In the genomic region with DNA sequence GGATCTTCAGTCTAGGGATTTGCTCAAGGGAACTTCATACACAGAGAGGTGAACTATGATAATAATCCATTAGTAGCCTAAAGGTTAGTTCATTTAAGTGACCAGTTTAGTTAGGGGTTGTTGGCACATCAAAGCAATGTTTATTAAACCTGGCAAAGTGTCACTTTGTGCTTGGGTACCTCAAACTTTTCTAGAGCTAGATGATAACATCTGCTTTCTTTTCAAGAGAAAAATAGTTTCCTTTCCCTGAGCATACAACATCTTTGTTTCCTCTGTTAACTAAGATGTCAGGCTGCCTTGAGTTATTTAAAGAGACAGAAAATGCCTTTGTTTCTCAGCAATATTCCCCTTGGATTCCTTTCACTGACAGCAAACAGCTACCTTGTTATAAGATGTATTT, we compare ENCODE assay signal across 1 cellular context.
TF ChIP-seq lines count a peak whose summit lies in the region.

No MANE protein-coding gene starts in this region.

TF ChIP-seq in HepG2, 621 proteins besides CTCF, POLR2A, EP300 and RAD21 (continued from another document):
- TF ChIP-seq, protein P1, sequence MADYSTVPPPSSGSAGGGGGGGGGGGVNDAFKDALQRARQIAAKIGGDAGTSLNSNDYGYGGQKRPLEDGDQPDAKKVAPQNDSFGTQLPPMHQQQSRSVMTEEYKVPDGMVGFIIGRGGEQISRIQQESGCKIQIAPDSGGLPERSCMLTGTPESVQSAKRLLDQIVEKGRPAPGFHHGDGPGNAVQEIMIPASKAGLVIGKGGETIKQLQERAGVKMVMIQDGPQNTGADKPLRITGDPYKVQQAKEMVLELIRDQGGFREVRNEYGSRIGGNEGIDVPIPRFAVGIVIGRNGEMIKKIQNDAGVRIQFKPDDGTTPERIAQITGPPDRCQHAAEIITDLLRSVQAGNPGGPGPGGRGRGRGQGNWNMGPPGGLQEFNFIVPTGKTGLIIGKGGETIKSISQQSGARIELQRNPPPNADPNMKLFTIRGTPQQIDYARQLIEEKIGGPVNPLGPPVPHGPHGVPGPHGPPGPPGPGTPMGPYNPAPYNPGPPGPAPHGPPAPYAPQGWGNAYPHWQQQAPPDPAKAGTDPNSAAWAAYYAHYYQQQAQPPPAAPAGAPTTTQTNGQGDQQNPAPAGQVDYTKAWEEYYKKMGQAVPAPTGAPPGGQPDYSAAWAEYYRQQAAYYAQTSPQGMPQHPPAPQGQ (CRISPR knock-in tag; IDR thresholded peaks at IDR 0.05; ENCODE audit: borderline replicate concordance): no peak
- TF ChIP-seq, protein P2, sequence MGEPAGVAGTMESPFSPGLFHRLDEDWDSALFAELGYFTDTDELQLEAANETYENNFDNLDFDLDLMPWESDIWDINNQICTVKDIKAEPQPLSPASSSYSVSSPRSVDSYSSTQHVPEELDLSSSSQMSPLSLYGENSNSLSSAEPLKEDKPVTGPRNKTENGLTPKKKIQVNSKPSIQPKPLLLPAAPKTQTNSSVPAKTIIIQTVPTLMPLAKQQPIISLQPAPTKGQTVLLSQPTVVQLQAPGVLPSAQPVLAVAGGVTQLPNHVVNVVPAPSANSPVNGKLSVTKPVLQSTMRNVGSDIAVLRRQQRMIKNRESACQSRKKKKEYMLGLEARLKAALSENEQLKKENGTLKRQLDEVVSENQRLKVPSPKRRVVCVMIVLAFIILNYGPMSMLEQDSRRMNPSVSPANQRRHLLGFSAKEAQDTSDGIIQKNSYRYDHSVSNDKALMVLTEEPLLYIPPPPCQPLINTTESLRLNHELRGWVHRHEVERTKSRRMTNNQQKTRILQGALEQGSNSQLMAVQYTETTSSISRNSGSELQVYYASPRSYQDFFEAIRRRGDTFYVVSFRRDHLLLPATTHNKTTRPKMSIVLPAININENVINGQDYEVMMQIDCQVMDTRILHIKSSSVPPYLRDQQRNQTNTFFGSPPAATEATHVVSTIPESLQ (CRISPR knock-in tag; conservative IDR thresholded peaks at IDR 0.05): no peak
- TF ChIP-seq RFX1 (IDR thresholded peaks at IDR 0.05): no peak
- no peak for TF ChIP-seq CREB1 (IDR thresholded peaks at IDR 0.05)
- TF ChIP-seq CREB1 (CRISPR knock-in tag; IDR thresholded peaks at IDR 0.05): no peak
- TF ChIP-seq U2AF1 (optimal IDR thresholded peaks at IDR 0.05; ENCODE audit: low read depth, low read length): no peak
- TF ChIP-seq, protein P3, sequence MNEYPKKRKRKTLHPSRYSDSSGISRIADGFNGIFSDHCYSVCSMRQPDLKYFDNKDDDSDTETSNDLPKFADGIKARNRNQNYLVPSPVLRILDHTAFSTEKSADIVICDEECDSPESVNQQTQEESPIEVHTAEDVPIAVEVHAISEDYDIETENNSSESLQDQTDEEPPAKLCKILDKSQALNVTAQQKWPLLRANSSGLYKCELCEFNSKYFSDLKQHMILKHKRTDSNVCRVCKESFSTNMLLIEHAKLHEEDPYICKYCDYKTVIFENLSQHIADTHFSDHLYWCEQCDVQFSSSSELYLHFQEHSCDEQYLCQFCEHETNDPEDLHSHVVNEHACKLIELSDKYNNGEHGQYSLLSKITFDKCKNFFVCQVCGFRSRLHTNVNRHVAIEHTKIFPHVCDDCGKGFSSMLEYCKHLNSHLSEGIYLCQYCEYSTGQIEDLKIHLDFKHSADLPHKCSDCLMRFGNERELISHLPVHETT (CRISPR knock-in tag; conservative IDR thresholded peaks at IDR 0.05): no peak
- TF ChIP-seq DNMT1 (CRISPR knock-in tag; IDR thresholded peaks at IDR 0.05): no peak
- TF ChIP-seq, protein P4, sequence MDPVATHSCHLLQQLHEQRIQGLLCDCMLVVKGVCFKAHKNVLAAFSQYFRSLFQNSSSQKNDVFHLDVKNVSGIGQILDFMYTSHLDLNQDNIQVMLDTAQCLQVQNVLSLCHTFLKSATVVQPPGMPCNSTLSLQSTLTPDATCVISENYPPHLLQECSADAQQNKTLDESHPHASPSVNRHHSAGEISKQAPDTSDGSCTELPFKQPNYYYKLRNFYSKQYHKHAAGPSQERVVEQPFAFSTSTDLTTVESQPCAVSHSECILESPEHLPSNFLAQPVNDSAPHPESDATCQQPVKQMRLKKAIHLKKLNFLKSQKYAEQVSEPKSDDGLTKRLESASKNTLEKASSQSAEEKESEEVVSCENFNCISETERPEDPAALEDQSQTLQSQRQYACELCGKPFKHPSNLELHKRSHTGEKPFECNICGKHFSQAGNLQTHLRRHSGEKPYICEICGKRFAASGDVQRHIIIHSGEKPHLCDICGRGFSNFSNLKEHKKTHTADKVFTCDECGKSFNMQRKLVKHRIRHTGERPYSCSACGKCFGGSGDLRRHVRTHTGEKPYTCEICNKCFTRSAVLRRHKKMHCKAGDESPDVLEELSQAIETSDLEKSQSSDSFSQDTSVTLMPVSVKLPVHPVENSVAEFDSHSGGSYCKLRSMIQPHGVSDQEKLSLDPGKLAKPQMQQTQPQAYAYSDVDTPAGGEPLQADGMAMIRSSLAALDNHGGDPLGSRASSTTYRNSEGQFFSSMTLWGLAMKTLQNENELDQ (CRISPR knock-in tag; IDR thresholded peaks at IDR 0.05; ENCODE audit: borderline replicate concordance): no peak
- TF ChIP-seq, protein P5, sequence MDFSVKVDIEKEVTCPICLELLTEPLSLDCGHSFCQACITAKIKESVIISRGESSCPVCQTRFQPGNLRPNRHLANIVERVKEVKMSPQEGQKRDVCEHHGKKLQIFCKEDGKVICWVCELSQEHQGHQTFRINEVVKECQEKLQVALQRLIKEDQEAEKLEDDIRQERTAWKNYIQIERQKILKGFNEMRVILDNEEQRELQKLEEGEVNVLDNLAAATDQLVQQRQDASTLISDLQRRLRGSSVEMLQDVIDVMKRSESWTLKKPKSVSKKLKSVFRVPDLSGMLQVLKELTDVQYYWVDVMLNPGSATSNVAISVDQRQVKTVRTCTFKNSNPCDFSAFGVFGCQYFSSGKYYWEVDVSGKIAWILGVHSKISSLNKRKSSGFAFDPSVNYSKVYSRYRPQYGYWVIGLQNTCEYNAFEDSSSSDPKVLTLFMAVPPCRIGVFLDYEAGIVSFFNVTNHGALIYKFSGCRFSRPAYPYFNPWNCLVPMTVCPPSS (IDR thresholded peaks at IDR 0.05): no peak
- TF ChIP-seq ISL2 (CRISPR knock-in tag; IDR thresholded peaks at IDR 0.05): no peak
- no peak for TF ChIP-seq ZNF781 (CRISPR knock-in tag; IDR thresholded peaks at IDR 0.05; ENCODE audit: borderline replicate concordance, not compliant biosample characterization)
- no peak for TF ChIP-seq TBX2 (CRISPR knock-in tag; IDR thresholded peaks at IDR 0.05; ENCODE audit: borderline replicate concordance)
- TF ChIP-seq RBAK (CRISPR knock-in tag; IDR thresholded peaks at IDR 0.05): no peak
- TF ChIP-seq ZNF263 (CRISPR knock-in tag; IDR thresholded peaks at IDR 0.05): no peak
